1 cellular context compared by ENCODE assay signal in the genomic region with DNA sequence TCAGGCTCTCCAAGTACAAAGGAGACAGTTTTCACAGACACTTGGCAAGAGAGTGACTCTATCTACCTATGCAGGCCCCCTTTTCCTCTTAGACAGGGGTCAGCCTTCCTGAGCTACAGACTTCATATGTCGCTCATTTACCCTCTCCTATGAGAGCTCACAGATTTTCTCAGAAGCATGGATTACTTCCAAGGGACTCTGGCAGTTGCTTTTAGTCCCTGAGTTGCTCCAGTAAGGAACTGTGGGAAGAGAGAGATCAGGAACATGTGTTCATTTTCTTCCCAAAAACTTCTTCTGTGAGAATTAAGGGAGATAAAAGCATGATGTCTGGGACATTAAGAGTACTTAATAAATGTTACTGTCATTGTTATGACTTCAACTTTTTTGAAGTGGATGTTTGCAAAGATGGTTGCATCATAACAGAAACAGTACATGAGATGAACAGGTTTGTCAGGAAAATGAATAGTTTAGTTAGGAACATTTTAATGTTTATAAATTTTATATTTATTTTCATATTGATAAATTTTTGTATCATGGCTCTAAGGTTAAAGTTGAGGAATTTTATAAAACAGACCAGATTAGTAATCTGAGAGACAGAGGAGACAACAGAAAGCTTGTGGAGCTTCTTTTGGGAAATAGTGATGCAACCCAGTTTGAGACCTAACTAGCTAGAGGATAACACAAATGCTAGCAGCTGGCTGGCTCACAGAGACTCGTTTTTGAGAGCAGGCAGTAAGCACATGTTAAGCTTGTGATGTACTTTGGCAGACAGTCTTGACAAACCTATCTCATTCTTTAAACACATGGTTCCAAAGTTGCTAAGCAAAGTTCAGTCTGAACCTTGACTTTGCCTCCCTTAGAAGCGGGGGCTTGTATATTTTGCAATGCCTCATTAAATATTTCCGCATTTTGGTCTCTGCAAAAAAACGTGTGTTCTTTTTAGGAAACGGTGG.
A peak's percentile ranks its signal among the peaks of the same experiment; 100 is the strongest.
TF ChIP-seq lines count a peak whose summit lies in the region.

No MANE protein-coding gene starts in this region.

TF ChIP-seq in HepG2, 621 proteins besides CTCF, POLR2A, EP300 and RAD21 (continued from another document and continues in another):
- TF ChIP-seq, protein P1, sequence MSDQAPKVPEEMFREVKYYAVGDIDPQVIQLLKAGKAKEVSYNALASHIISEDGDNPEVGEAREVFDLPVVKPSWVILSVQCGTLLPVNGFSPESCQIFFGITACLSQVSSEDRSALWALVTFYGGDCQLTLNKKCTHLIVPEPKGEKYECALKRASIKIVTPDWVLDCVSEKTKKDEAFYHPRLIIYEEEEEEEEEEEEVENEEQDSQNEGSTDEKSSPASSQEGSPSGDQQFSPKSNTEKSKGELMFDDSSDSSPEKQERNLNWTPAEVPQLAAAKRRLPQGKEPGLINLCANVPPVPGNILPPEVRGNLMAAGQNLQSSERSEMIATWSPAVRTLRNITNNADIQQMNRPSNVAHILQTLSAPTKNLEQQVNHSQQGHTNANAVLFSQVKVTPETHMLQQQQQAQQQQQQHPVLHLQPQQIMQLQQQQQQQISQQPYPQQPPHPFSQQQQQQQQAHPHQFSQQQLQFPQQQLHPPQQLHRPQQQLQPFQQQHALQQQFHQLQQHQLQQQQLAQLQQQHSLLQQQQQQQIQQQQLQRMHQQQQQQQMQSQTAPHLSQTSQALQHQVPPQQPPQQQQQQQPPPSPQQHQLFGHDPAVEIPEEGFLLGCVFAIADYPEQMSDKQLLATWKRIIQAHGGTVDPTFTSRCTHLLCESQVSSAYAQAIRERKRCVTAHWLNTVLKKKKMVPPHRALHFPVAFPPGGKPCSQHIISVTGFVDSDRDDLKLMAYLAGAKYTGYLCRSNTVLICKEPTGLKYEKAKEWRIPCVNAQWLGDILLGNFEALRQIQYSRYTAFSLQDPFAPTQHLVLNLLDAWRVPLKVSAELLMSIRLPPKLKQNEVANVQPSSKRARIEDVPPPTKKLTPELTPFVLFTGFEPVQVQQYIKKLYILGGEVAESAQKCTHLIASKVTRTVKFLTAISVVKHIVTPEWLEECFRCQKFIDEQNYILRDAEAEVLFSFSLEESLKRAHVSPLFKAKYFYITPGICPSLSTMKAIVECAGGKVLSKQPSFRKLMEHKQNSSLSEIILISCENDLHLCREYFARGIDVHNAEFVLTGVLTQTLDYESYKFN (CRISPR knock-in tag; conservative IDR thresholded peaks at IDR 0.05): peak; percentile 95
- TF ChIP-seq SIX4 (CRISPR knock-in tag; IDR thresholded peaks at IDR 0.05): no peak
- no peak for TF ChIP-seq ZNF17 (CRISPR knock-in tag; IDR thresholded peaks at IDR 0.05)
- no peak for TF ChIP-seq PAX8 (CRISPR knock-in tag; IDR thresholded peaks at IDR 0.05; ENCODE audit: borderline replicate concordance)
- TF ChIP-seq ZNF343 (CRISPR knock-in tag; IDR thresholded peaks at IDR 0.05): no peak
- TF ChIP-seq PAF1 (CRISPR knock-in tag; IDR thresholded peaks at IDR 0.05): no peak
- TF ChIP-seq MAFK (conservative IDR thresholded peaks at IDR 0.05 in 1 of 2, IDR thresholded peaks at IDR 0.05 in 1 of 2; ENCODE audit: low read length in 2 of 2): no peak
- peak; percentile 84 for TF ChIP-seq ZBTB7B (CRISPR knock-in tag; IDR thresholded peaks at IDR 0.05)
- TF ChIP-seq TEAD2 (CRISPR knock-in tag; IDR thresholded peaks at IDR 0.05): no peak
- TF ChIP-seq MED8 (CRISPR knock-in tag; IDR thresholded peaks at IDR 0.05; ENCODE audit: insufficient replicate concordance): peak; percentile 49
- TF ChIP-seq, protein P2, sequence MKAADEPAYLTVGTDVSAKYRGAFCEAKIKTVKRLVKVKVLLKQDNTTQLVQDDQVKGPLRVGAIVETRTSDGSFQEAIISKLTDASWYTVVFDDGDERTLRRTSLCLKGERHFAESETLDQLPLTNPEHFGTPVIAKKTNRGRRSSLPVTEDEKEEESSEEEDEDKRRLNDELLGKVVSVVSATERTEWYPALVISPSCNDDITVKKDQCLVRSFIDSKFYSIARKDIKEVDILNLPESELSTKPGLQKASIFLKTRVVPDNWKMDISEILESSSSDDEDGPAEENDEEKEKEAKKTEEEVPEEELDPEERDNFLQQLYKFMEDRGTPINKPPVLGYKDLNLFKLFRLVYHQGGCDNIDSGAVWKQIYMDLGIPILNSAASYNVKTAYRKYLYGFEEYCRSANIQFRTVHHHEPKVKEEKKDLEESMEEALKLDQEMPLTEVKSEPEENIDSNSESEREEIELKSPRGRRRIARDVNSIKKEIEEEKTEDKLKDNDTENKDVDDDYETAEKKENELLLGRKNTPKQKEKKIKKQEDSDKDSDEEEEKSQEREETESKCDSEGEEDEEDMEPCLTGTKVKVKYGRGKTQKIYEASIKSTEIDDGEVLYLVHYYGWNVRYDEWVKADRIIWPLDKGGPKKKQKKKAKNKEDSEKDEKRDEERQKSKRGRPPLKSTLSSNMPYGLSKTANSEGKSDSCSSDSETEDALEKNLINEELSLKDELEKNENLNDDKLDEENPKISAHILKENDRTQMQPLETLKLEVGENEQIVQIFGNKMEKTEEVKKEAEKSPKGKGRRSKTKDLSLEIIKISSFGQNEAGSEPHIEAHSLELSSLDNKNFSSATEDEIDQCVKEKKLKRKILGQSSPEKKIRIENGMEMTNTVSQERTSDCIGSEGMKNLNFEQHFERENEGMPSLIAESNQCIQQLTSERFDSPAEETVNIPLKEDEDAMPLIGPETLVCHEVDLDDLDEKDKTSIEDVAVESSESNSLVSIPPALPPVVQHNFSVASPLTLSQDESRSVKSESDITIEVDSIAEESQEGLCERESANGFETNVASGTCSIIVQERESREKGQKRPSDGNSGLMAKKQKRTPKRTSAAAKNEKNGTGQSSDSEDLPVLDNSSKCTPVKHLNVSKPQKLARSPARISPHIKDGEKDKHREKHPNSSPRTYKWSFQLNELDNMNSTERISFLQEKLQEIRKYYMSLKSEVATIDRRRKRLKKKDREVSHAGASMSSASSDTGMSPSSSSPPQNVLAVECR (CRISPR knock-in tag; IDR thresholded peaks at IDR 0.05; ENCODE audit: borderline replicate concordance): peak; percentile 73; the same call in 1 of the 2 replicates
- peak; percentile 75; the same call in 1 of the 2 replicates for TF ChIP-seq ZFP1 (CRISPR knock-in tag; IDR thresholded peaks at IDR 0.05)
- no peak for TF ChIP-seq IRX3 (CRISPR knock-in tag; IDR thresholded peaks at IDR 0.05; ENCODE audit: borderline replicate concordance, low read depth)
- TF ChIP-seq ZNF607 (CRISPR knock-in tag; IDR thresholded peaks at IDR 0.05; ENCODE audit: borderline replicate concordance): 0 out of 2 replicates have a peak, but pooled peaks have one; percentile 69
- no peak for TF ChIP-seq ZNF724P (CRISPR knock-in tag; IDR thresholded peaks at IDR 0.05; ENCODE audit: borderline replicate concordance)
- no peak for TF ChIP-seq TBX3 (IDR thresholded peaks at IDR 0.05; ENCODE audit: borderline replicate concordance)
- TF ChIP-seq NR2C2 (CRISPR knock-in tag; IDR thresholded peaks at IDR 0.05; ENCODE audit: borderline replicate concordance): peak; percentile 61; the same call in 1 of the 2 replicates
- 0 out of 2 replicates have a peak, but pooled peaks have one; percentile 31 for TF ChIP-seq SMC3 (IDR thresholded peaks at IDR 0.05; ENCODE audit: low read length)
- TF ChIP-seq HES4 (CRISPR knock-in tag; IDR thresholded peaks at IDR 0.05; ENCODE audit: borderline replicate concordance): no peak
- TF ChIP-seq, protein P3, sequence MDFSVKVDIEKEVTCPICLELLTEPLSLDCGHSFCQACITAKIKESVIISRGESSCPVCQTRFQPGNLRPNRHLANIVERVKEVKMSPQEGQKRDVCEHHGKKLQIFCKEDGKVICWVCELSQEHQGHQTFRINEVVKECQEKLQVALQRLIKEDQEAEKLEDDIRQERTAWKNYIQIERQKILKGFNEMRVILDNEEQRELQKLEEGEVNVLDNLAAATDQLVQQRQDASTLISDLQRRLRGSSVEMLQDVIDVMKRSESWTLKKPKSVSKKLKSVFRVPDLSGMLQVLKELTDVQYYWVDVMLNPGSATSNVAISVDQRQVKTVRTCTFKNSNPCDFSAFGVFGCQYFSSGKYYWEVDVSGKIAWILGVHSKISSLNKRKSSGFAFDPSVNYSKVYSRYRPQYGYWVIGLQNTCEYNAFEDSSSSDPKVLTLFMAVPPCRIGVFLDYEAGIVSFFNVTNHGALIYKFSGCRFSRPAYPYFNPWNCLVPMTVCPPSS (IDR thresholded peaks at IDR 0.05): no peak
- TF ChIP-seq, protein P4, sequence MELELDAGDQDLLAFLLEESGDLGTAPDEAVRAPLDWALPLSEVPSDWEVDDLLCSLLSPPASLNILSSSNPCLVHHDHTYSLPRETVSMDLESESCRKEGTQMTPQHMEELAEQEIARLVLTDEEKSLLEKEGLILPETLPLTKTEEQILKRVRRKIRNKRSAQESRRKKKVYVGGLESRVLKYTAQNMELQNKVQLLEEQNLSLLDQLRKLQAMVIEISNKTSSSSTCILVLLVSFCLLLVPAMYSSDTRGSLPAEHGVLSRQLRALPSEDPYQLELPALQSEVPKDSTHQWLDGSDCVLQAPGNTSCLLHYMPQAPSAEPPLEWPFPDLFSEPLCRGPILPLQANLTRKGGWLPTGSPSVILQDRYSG (CRISPR knock-in tag; IDR thresholded peaks at IDR 0.05): peak; percentile 77
- TF ChIP-seq, protein P5, sequence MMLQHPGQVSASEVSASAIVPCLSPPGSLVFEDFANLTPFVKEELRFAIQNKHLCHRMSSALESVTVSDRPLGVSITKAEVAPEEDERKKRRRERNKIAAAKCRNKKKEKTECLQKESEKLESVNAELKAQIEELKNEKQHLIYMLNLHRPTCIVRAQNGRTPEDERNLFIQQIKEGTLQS (CRISPR knock-in tag; IDR thresholded peaks at IDR 0.05): peak; percentile 74
- no peak; the same call in 1 of the 2 replicates for TF ChIP-seq YEATS2 (CRISPR knock-in tag; IDR thresholded peaks at IDR 0.05; ENCODE audit: borderline replicate concordance)
- no peak for TF ChIP-seq ADNP (CRISPR knock-in tag; IDR thresholded peaks at IDR 0.05)
- peak; percentile 12; the same call in 1 of the 2 replicates for TF ChIP-seq ZNF777 (CRISPR knock-in tag; IDR thresholded peaks at IDR 0.05)
- TF ChIP-seq, protein P6, sequence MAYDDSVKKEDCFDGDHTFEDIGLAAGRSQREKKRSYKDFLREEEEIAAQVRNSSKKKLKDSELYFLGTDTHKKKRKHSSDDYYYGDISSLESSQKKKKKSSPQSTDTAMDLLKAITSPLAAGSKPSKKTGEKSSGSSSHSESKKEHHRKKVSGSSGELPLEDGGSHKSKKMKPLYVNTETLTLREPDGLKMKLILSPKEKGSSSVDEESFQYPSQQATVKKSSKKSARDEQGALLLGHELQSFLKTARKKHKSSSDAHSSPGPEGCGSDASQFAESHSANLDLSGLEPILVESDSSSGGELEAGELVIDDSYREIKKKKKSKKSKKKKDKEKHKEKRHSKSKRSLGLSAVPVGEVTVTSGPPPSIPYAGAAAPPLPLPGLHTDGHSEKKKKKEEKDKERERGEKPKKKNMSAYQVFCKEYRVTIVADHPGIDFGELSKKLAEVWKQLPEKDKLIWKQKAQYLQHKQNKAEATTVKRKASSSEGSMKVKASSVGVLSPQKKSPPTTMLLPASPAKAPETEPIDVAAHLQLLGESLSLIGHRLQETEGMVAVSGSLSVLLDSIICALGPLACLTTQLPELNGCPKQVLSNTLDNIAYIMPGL (CRISPR knock-in tag; IDR thresholded peaks at IDR 0.05; ENCODE audit: borderline replicate concordance in 1 of 2, low read depth in 1 of 2): peak in 1 of 2 experiments; percentile 64; a peak in 1 of 4 replicates
- TF ChIP-seq ZNF614 (CRISPR knock-in tag; IDR thresholded peaks at IDR 0.05; ENCODE audit: borderline replicate concordance): peak; percentile 93
- TF ChIP-seq TBP (CRISPR knock-in tag; IDR thresholded peaks at IDR 0.05): 0 out of 2 replicates have a peak, but pooled peaks have one; percentile 39
- TF ChIP-seq, protein P7, sequence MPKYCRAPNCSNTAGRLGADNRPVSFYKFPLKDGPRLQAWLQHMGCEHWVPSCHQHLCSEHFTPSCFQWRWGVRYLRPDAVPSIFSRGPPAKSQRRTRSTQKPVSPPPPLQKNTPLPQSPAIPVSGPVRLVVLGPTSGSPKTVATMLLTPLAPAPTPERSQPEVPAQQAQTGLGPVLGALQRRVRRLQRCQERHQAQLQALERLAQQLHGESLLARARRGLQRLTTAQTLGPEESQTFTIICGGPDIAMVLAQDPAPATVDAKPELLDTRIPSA (CRISPR knock-in tag; IDR thresholded peaks at IDR 0.05; ENCODE audit: borderline replicate concordance): no peak
- TF ChIP-seq, protein P8, sequence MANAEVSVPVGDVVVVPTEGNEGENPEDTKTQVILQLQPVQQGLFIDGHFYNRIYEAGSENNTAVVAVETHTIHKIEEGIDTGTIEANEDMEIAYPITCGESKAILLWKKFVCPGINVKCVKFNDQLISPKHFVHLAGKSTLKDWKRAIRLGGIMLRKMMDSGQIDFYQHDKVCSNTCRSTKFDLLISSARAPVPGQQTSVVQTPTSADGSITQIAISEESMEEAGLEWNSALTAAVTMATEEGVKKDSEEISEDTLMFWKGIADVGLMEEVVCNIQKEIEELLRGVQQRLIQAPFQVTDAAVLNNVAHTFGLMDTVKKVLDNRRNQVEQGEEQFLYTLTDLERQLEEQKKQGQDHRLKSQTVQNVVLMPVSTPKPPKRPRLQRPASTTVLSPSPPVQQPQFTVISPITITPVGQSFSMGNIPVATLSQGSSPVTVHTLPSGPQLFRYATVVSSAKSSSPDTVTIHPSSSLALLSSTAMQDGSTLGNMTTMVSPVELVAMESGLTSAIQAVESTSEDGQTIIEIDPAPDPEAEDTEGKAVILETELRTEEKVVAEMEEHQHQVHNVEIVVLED (CRISPR knock-in tag; IDR thresholded peaks at IDR 0.05; ENCODE audit: borderline replicate concordance): no peak; the same call in 1 of the 2 replicates
- TF ChIP-seq, protein P9, sequence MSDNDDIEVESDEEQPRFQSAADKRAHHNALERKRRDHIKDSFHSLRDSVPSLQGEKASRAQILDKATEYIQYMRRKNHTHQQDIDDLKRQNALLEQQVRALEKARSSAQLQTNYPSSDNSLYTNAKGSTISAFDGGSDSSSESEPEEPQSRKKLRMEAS (IDR thresholded peaks at IDR 0.05): peak; percentile 97
- TF ChIP-seq SP5 (CRISPR knock-in tag; IDR thresholded peaks at IDR 0.05; ENCODE audit: borderline replicate concordance, low read depth): no peak
- no peak for TF ChIP-seq ZNF101 (CRISPR knock-in tag; IDR thresholded peaks at IDR 0.05; ENCODE audit: borderline replicate concordance, low read depth)
- peak; percentile 47; the same call in 1 of the 2 replicates for TF ChIP-seq ATF1 (CRISPR knock-in tag; IDR thresholded peaks at IDR 0.05)
- TF ChIP-seq RBM39 (IDR thresholded peaks at IDR 0.05; ENCODE audit: low read depth, low read length, poor library complexity, severe bottlenecking): no peak
- TF ChIP-seq ATF7 (IDR thresholded peaks at IDR 0.05): peak; percentile 22; the same call in 1 of the 2 replicates
- TF ChIP-seq ATF7 (CRISPR knock-in tag; IDR thresholded peaks at IDR 0.05): peak; percentile 54; the same call in 1 of the 2 replicates
- TF ChIP-seq, protein P10, sequence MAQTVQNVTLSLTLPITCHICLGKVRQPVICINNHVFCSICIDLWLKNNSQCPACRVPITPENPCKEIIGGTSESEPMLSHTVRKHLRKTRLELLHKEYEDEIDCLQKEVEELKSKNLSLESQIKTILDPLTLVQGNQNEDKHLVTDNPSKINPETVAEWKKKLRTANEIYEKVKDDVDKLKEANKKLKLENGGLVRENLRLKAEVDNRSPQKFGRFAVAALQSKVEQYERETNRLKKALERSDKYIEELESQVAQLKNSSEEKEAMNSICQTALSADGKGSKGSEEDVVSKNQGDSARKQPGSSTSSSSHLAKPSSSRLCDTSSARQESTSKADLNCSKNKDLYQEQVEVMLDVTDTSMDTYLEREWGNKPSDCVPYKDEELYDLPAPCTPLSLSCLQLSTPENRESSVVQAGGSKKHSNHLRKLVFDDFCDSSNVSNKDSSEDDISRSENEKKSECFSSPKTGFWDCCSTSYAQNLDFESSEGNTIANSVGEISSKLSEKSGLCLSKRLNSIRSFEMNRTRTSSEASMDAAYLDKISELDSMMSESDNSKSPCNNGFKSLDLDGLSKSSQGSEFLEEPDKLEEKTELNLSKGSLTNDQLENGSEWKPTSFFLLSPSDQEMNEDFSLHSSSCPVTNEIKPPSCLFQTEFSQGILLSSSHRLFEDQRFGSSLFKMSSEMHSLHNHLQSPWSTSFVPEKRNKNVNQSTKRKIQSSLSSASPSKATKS (CRISPR knock-in tag; IDR thresholded peaks at IDR 0.05): no peak
